Comparison of ENCODE assay signal across 1 cellular context in genomic region chr3:48711727-48712126, GRCh38.
TF ChIP-seq lines count a peak whose summit lies in the region.

No MANE protein-coding gene starts in this region.

TF ChIP-seq in H1, 55 proteins besides CTCF, POLR2A, EP300 and RAD21:
- TF ChIP-seq POLR2AphosphoS5 (IDR thresholded peaks at IDR 0.05; ENCODE audit: low read depth, low read length) (peak; percentile 36; the same call in 1 of the 2 replicates), CTBP2 (IDR thresholded peaks at IDR 0.05; ENCODE audit: borderline replicate concordance, insufficient read depth, insufficient read length, low read length) (no peak)
